Comparison of ENCODE assay signal across 24 cellular contexts in the genomic region with DNA sequence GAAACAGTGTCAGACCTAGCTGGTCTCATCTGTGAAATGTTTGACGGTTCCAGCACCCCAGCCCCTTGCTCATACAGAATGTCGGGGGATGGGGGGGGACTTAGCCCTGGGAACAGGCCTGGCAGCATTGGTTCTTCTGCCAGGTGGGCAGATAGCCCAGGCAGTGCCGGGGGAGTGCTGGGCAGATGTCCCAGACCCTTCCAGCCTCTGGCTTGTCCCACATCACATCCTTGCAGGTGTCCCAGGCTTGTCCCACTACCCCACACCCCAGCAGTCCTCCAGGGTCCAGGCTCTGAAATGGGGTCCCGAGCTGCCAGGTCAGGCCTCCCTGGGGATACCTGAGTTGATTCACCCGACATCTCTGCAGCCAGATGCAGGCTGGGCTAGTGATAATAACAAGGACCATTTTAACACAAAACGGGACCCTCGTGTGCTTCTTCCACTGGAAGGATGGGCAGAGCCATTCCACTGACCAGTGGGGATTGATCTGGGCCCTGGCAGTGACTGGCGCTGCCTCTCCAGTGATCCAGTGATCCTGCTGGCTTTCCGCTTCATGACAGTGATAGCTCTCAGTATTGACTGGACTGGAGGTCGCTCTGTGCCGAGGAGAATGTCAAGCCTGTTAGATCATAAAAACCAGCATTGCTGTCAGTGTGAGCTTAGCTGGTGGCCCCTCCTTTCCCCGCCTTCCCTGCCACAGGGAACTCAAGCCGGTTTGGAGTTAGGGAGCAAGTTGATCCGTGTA. TPM values are rescaled to one million over a fixed set of nuclear protein-coding genes. Genes with fewer than 3 reads are reported as not detected.
A peak's percentile ranks its signal among the peaks of the same experiment; 100 is the strongest.
DNase-seq lines count a peak whose midpoint lies in the region; ATAC-seq, FAIRE-seq and TF ChIP-seq lines count a peak whose summit lies in the region.
"Had no signal": no experiment of that assay in that cellular context is flagged by ENCODE, and none has a peak within 500 bp of the region (broad histone marks: within the 10 kb centered on the region; RNA-seq: fewer than 3 reads in every experiment).

No MANE protein-coding gene starts in this region.

- no peak for TF ChIP-seq CTCF in astrocyte (IDR thresholded peaks at IDR 0.05; ENCODE audit: insufficient read depth, low read depth, low read length)

- H3K4me1 ChIP-seq in astrocyte (ENCODE audit: insufficient read depth, low read length) (no peaks in the 10 kb centered on the region), skeletal muscle satellite cell (ENCODE audit: control insufficient read depth, insufficient read depth, low read length) (no peaks in the 10 kb centered on the region)
- H3K4me1 ChIP-seq: upper lobe of right lung had no signal

- H4K20me1 ChIP-seq in astrocyte (ENCODE audit: insufficient read depth, low read length): no peaks in the 10 kb centered on the region

- H3K4me3 ChIP-seq in astrocyte (ENCODE audit: insufficient read depth, low read depth, low read length): no peak overlapping the region
- H3K4me3 ChIP-seq in skeletal muscle satellite cell (ENCODE audit: low read length): no peak overlapping the region
- H3K4me3 ChIP-seq: mucosa of descending colon, PC-9, upper lobe of right lung had no signal

- H3K9me3 ChIP-seq in astrocyte (ENCODE audit: insufficient read depth, low read depth, low read length) (no peaks in the 10 kb centered on the region), skeletal muscle satellite cell (replicated peaks; ENCODE audit: low read length) (no peaks in the 10 kb centered on the region)
- H3K9me3 ChIP-seq: esophagus squamous epithelium, mucosa of descending colon, neutrophil, upper lobe of right lung had no signal

- H3K4me2 ChIP-seq in astrocyte (ENCODE audit: low read length) (peak overlapping the region; percentile 42), skeletal muscle satellite cell (ENCODE audit: low read length) (peak overlapping the region; percentile 13)
- H3K4me2 ChIP-seq: PC-9 had no signal

- peaks cover under 1% of the 10 kb centered on the region for H3K4me1 Mint-ChIP-seq in astrocyte (ENCODE audit: low read depth, unreplicated experiment)

- peaks cover 7% of the 10 kb centered on the region for H3K27me3 Mint-ChIP-seq in astrocyte (ENCODE audit: low read depth, unreplicated experiment)

- H3K4me3 Mint-ChIP-seq in astrocyte (ENCODE audit: unreplicated experiment): no peak overlapping the region
- H3K4me3 Mint-ChIP-seq: activated CD4-positive, alpha-beta memory T cell treated with anti-CD3 and anti-CD28 coated beads for 36 hours; WTC11 had no signal

- ATAC-seq in HG02973 (IDR thresholded peaks at IDR 0.05; ENCODE audit: unreplicated experiment) (no peak), GM21619 (IDR thresholded peaks at IDR 0.05; ENCODE audit: unreplicated experiment) (no peak)
- ATAC-seq: HepG2, mucosa of descending colon, upper lobe of right lung, WTC11 had no signal

- H2AFZ ChIP-seq in astrocyte (ENCODE audit: low read depth, low read length): peak overlapping the region; percentile 0
- H2AFZ ChIP-seq: PC-9 had no signal

- H3K36me3 ChIP-seq in astrocyte (ENCODE audit: insufficient read depth, low read length): no peaks in the 10 kb centered on the region
- H3K36me3 ChIP-seq in skeletal muscle satellite cell (ENCODE audit: insufficient read depth, low read length): no peaks in the 10 kb centered on the region
- H3K36me3 ChIP-seq: esophagus squamous epithelium, neutrophil, upper lobe of right lung had no signal

- H3K36me3 Mint-ChIP-seq in astrocyte (ENCODE audit: low read depth, unreplicated experiment): no peaks in the 10 kb centered on the region
- H3K36me3 Mint-ChIP-seq: activated CD4-positive, alpha-beta memory T cell treated with anti-CD3 and anti-CD28 coated beads for 36 hours had no signal

- FAIRE-seq in astrocyte (lab: Jason Lieb, UNC): no peak
- FAIRE-seq: A204.1, D721Med, HepG2 had no signal

- no peak overlapping the region for H3K27ac ChIP-seq in astrocyte (ENCODE audit: low read depth, low read length)
- H3K27ac ChIP-seq: neutrophil, PC-9, upper lobe of right lung had no signal

- H3K79me2 ChIP-seq in astrocyte (ENCODE audit: insufficient read depth, low read length): no peaks in the 10 kb centered on the region

- H3K27ac Mint-ChIP-seq in astrocyte (ENCODE audit: unreplicated experiment): no peak overlapping the region
- H3K27ac Mint-ChIP-seq: activated CD4-positive, alpha-beta memory T cell treated with anti-CD3 and anti-CD28 coated beads for 36 hours; WTC11 had no signal

- H3K9ac ChIP-seq in astrocyte (ENCODE audit: low read length): no peak overlapping the region
- no peak overlapping the region for H3K9ac ChIP-seq in skeletal muscle satellite cell (ENCODE audit: low read depth, low read length)

- H3K9me3 Mint-ChIP-seq in astrocyte (ENCODE audit: unreplicated experiment): peaks cover 2% of the 10 kb centered on the region
- H3K9me3 Mint-ChIP-seq: activated CD4-positive, alpha-beta memory T cell treated with anti-CD3 and anti-CD28 coated beads for 36 hours had no signal

- DNase-seq in NCI-H748 (lab: John Stamatoyannopoulos, UW; ENCODE audit: unreplicated experiment) (peak; percentile 21), NCI-H748 treated with DMSO at 0.1 percent for 48 hours (lab: John Stamatoyannopoulos, UW) (no peak), astrocyte (ENCODE audit: low read depth) (no peak), islet precursor cell (peak; percentile 67), T1000 (lab: John Stamatoyannopoulos, UW) (no peak)
- DNase-seq: activated CD4-positive, alpha-beta memory T cell treated with anti-CD3 and anti-CD28 coated beads for 36 hours; activated gamma-delta T cell treated with Interleukin-2 at 50 U/mL for 16 hours; activated T-cell treated with anti-CD3 and anti-CD28 coated beads for 4 hours; effector CD8-positive, alpha-beta T cell; esophagus squamous epithelium; mucosa of descending colon; NCI-H1105 treated with DMSO at 0.1 percent for 48 hours; NCI-H526; PC-9; T-helper 2 cell; upper lobe of right lung had no signal

- H3K27me3 ChIP-seq in astrocyte (ENCODE audit: insufficient read depth, low read length): no peaks in the 10 kb centered on the region
- H3K27me3 ChIP-seq in skeletal muscle satellite cell (ENCODE audit: control insufficient read depth, insufficient read depth, low read length): peaks cover 31% of the 10 kb centered on the region

RNA-seq across cellular contexts. Expression of gene TMEM132B, which starts 59.6 kb away (rescaled TPM):
- 1.9 and 2.2 TPM in 2 replicates for total RNA-seq in astrocyte
- total RNA-seq in skeletal muscle satellite cell (2012; rRNA removed): 2.8 and 7.9 TPM in 2 replicates
- total RNA-seq: activated CD4-positive, alpha-beta memory T cell treated with anti-CD3 and anti-CD28 coated beads for 36 hours; PC-9 had no signal

Comparison
In these comparisons a context has a peak if more than half of its experiments do, and no peak if none do; other contexts are left out.
1. DNase-seq: peak in NCI-H748 (single experiment) and islet precursor cell (single experiment); none in NCI-H748 treated with DMSO at 0.1 percent for 48 hours (single experiment), astrocyte (single experiment) and T1000 (single experiment).